16 cellular contexts compared by ENCODE assay signal in genomic region chr17:82927661-82928601, GRCh38.
"Had no signal": no experiment of that assay in that cellular context is flagged by ENCODE, and none has a peak within 500 bp of the region (broad histone marks: within the 10 kb centered on the region; RNA-seq: fewer than 3 reads in every experiment).

No MANE protein-coding gene starts in this region.

- H3K27ac Mint-ChIP-seq: activated CD8-positive, alpha-beta T cell treated with anti-CD3 and anti-CD28 coated beads, Interleukin-2, amount 10 ng/mL, durations not matched to agents 7 days and 5 days; activated naive CD4-positive, alpha-beta T cell treated with anti-CD3 and anti-CD28 coated beads, Interleukin-2, amount 10 ng/mL, durations not matched to agents 7 days and 5 days; endodermal cell; immature natural killer cell; stimulated activated memory B cell treated with anti-CD40 and anti-IgM and Interleukin-4, amounts not matched to agents 10 μg/mL and 1 μg/mL and 100 μg/mL, for 72 hours; T-helper 1 cell treated with Interleukin-12 subunit alpha and Interleukin-12 subunit beta and Interleukin-4 antibody, amounts not matched to agents 30 μg/mL and 1 μg/mL, for 36 hours; type B pancreatic cell had no signal

- H3K4me1 ChIP-seq: adrenal gland had no signal

- H3K27ac ChIP-seq: adrenal gland, pancreas had no signal

- H3K4me1 Mint-ChIP-seq: activated naive CD4-positive, alpha-beta T cell treated with anti-CD3 and anti-CD28 coated beads, Interleukin-2, amount 10 ng/mL, durations not matched to agents 7 days and 5 days; endodermal cell; neural crest cell; stimulated activated memory B cell treated with anti-CD40 and anti-IgM and Interleukin-4, amounts not matched to agents 10 μg/mL and 1 μg/mL and 100 μg/mL, for 72 hours had no signal

- ATAC-seq: activated CD8-positive, alpha-beta T cell treated with anti-CD3 and anti-CD28 coated beads, Interleukin-2, amount 10 ng/mL, durations not matched to agents 7 days and 5 days; left colon; pancreas; stimulated activated memory B cell treated with anti-CD40 and anti-IgM and Interleukin-4, amounts not matched to agents 10 μg/mL and 1 μg/mL and 100 μg/mL, for 72 hours had no signal

- H3K27me3 ChIP-seq: adrenal gland, pancreas had no signal

- DNase-seq: activated CD4-positive, alpha-beta T cell treated with anti-CD3 and anti-CD28 coated beads for 48 hours; activated CD8-positive, alpha-beta memory T cell treated with anti-CD3 and anti-CD28 coated beads, Interleukin-2, amount 50 U/mL, for 48 hours; activated CD8-positive, alpha-beta T cell treated with anti-CD3 and anti-CD28 coated beads, Interleukin-2, amount 10 ng/mL, durations not matched to agents 7 days and 5 days; activated naive CD4-positive, alpha-beta T cell treated with anti-CD3 and anti-CD28 coated beads, Interleukin-2, amount 10 ng/mL, durations not matched to agents 7 days and 5 days; endodermal cell; erythroblast; immature natural killer cell; mesenchymal stem cell had no signal

- H3K4me3 Mint-ChIP-seq: activated CD8-positive, alpha-beta T cell treated with anti-CD3 and anti-CD28 coated beads, Interleukin-2, amount 10 ng/mL, durations not matched to agents 7 days and 5 days; activated naive CD4-positive, alpha-beta T cell treated with anti-CD3 and anti-CD28 coated beads, Interleukin-2, amount 10 ng/mL, durations not matched to agents 7 days and 5 days; endodermal cell; immature natural killer cell; neural crest cell; stimulated activated memory B cell treated with anti-CD40 and anti-IgM and Interleukin-4, amounts not matched to agents 10 μg/mL and 1 μg/mL and 100 μg/mL, for 72 hours; T-helper 1 cell treated with Interleukin-12 subunit alpha and Interleukin-12 subunit beta and Interleukin-4 antibody, amounts not matched to agents 30 μg/mL and 1 μg/mL, for 36 hours; type B pancreatic cell had no signal

- H3K27me3 Mint-ChIP-seq: activated naive CD4-positive, alpha-beta T cell treated with anti-CD3 and anti-CD28 coated beads, Interleukin-2, amount 10 ng/mL, durations not matched to agents 7 days and 5 days; stimulated activated memory B cell treated with anti-CD40 and anti-IgM and Interleukin-4, amounts not matched to agents 10 μg/mL and 1 μg/mL and 100 μg/mL, for 72 hours; type B pancreatic cell had no signal

- H3K9me3 Mint-ChIP-seq: activated naive CD4-positive, alpha-beta T cell treated with anti-CD3 and anti-CD28 coated beads, Interleukin-2, amount 10 ng/mL, durations not matched to agents 7 days and 5 days; endodermal cell; immature natural killer cell; neural crest cell; stimulated activated memory B cell treated with anti-CD40 and anti-IgM and Interleukin-4, amounts not matched to agents 10 μg/mL and 1 μg/mL and 100 μg/mL, for 72 hours; T-helper 1 cell treated with Interleukin-12 subunit alpha and Interleukin-12 subunit beta and Interleukin-4 antibody, amounts not matched to agents 30 μg/mL and 1 μg/mL, for 36 hours; type B pancreatic cell had no signal

- H3K4me3 ChIP-seq: adrenal gland, pancreas, smooth muscle cell had no signal

- H3K4me2 ChIP-seq: smooth muscle cell had no signal

- H3K9me3 ChIP-seq: adrenal gland, pancreas had no signal
